Comparison of ENCODE assay signal across 17 cellular contexts in genomic region chr2:237390235-237390634, GRCh38. TPM values are rescaled to one million over a fixed set of nuclear protein-coding genes. Genes with fewer than 3 reads are reported as not detected.
DNase-seq lines count a peak whose midpoint lies in the region; ATAC-seq and TF ChIP-seq lines count a peak whose summit lies in the region.
"Had no signal": no experiment of that assay in that cellular context is flagged by ENCODE, and none has a peak within 500 bp of the region (broad histone marks: within the 10 kb centered on the region; RNA-seq: fewer than 3 reads in every experiment).

No MANE protein-coding gene starts in this region.

- H3K4me3 ChIP-seq in SK-N-SH (ENCODE audit: low read depth in 2 of 2, low read length in 1 of 2) (no peak overlapping the region), fibroblast of lung (replicated peaks in 1 of 4; ENCODE audit: control extremely low read depth in 1 of 4, insufficient read depth in 1 of 4, low read depth in 3 of 4, low read length in 4 of 4) (no peak overlapping the region), uterus (no peak overlapping the region)
- H3K4me3 ChIP-seq in effector memory CD4-positive, alpha-beta T cell (ENCODE audit: insufficient read depth, low read depth, low read length, poor library complexity, severe bottlenecking): no peak overlapping the region

- H3K9me2 ChIP-seq in SK-N-SH: no peaks in the 10 kb centered on the region

- CTCF ChIA-PET in SK-N-SH (lab: Yijun Ruan, JAX): interaction anchor here (1.0 to 1.9 kb wide), 3 partner anchors 13 to 32 kb away, joined by 4 to 8 read pairs (median 4); no protein-coding TSS in a partner anchor

- no peak for TF ChIP-seq POLR2A in uterus (IDR thresholded peaks at IDR 0.05)

- no peak for TF ChIP-seq RAD21 in SK-N-SH (IDR thresholded peaks at IDR 0.05; ENCODE audit: low read length)

- no peak overlapping the region for H3K4me2 ChIP-seq in SK-N-SH
- H3K4me2 ChIP-seq in fibroblast of lung (ENCODE audit: extremely low read depth, insufficient read depth, low read length): no peak overlapping the region

- H3K27ac ChIP-seq in SK-N-SH (ENCODE audit: low read depth in 2 of 2, low read length in 1 of 2) (peak overlapping the region in 1 of 2 experiments; percentile 81; a peak in 2 of 4 replicates), fibroblast of lung (ENCODE audit: insufficient read depth, low read length) (peak overlapping the region; percentile 41), uterus (peak overlapping the region; percentile 62 to 69)
- H3K27ac ChIP-seq in effector memory CD4-positive, alpha-beta T cell (ENCODE audit: insufficient read depth, low read length, poor library complexity, severe bottlenecking): no peak overlapping the region

- peaks cover 0 to 16% of the 10 kb centered on the region in 2 experiments; a peak in 2 of 4 replicates for H3K4me1 ChIP-seq in SK-N-SH (ENCODE audit: control insufficient read depth in 1 of 2, insufficient read depth in 2 of 2, low read depth in 1 of 2, low read length in 1 of 2)
- H3K4me1 ChIP-seq in fibroblast of lung (ENCODE audit: control insufficient read depth, extremely low read depth, insufficient read depth, low read length): no peaks in the 10 kb centered on the region
- peaks cover 3 to 5% of the 10 kb centered on the region in 2 donors for H3K4me1 ChIP-seq in uterus
- no peaks in the 10 kb centered on the region for H3K4me1 ChIP-seq in effector memory CD4-positive, alpha-beta T cell (ENCODE audit: control insufficient read depth, insufficient read depth, low read length, poor library complexity, severe bottlenecking)
- H3K4me1 ChIP-seq: Caco-2 had no signal

- no peak for ATAC-seq in SK-N-SH treated with all-trans-retinoic acid at 6 μM for 48 hours

- TF ChIP-seq CTCF in SK-N-SH (IDR thresholded peaks at IDR 0.05): no peak
- no peak for TF ChIP-seq CTCF in fibroblast of lung (conservative IDR thresholded peaks at IDR 0.05 in 1 of 2, IDR thresholded peaks at IDR 0.05 in 1 of 2; ENCODE audit: low read depth in 1 of 2, low read length in 2 of 2)
- TF ChIP-seq CTCF in uterus (IDR thresholded peaks at IDR 0.05): no peak

- TF ChIP-seq EP300 in SK-N-SH (IDR thresholded peaks at IDR 0.05; ENCODE audit: borderline replicate concordance in 1 of 2, low read depth in 1 of 2, low read length in 1 of 2): no peak

- H3K9me3 ChIP-seq in SK-N-SH (no peaks in the 10 kb centered on the region), fibroblast of lung (ENCODE audit: control insufficient read depth, insufficient read depth, low read depth, low read length) (no peaks in the 10 kb centered on the region), uterus (no peaks in the 10 kb centered on the region)
- H3K9me3 ChIP-seq in effector memory CD4-positive, alpha-beta T cell (ENCODE audit: control insufficient read depth, low read length): no peaks in the 10 kb centered on the region
- H3K9me3 ChIP-seq: Caco-2 had no signal

- peak; percentile 47 for DNase-seq in SK-N-SH
- DNase-seq in fibroblast of lung (ENCODE audit: low read depth in 2 of 2): no peak
- DNase-seq in putamen (ENCODE audit: low spot score): peak; percentile 34
- no peak for DNase-seq in uterus
- DNase-seq in stimulated activated CD4-positive, alpha-beta T cell treated with anti-CD3 and anti-CD28 coated beads, Interleukin-1b, Interleukin-23, amount 100 ng/mL, for 48 hours: no peak
- DNase-seq in effector memory CD4-positive, alpha-beta T cell: no peak
- DNase-seq in stimulated activated CD4-positive, alpha-beta T cell treated with anti-CD3 and anti-CD28 coated beads, Interleukin-4, amount 100 ng/mL, for 4 hours: no peak
- DNase-seq: 8988T, Caco-2, MV-4-11, NCI-H1417 treated with DMSO at 0.1 percent for 48 hours, NCI-H2029, NCI-H2227 treated with DMSO at 0.1 percent for 48 hours, NCI-H526 had no signal

- no peaks in the 10 kb centered on the region for H3K79me2 ChIP-seq in SK-N-SH (ENCODE audit: insufficient read depth)
- peaks cover 93% of the 10 kb centered on the region for H3K79me2 ChIP-seq in fibroblast of lung (ENCODE audit: control insufficient read depth, insufficient read depth, low read length)

- no peaks in the 10 kb centered on the region for H3F3A ChIP-seq in SK-N-SH (replicated peaks; ENCODE audit: insufficient read depth)

- H3K27me3 ChIP-seq in SK-N-SH (ENCODE audit: insufficient read depth): no peaks in the 10 kb centered on the region
- no peaks in the 10 kb centered on the region for H3K27me3 ChIP-seq in fibroblast of lung (ENCODE audit: control insufficient read depth, insufficient read depth, low read length)
- no peaks in the 10 kb centered on the region for H3K27me3 ChIP-seq in uterus
- H3K27me3 ChIP-seq in effector memory CD4-positive, alpha-beta T cell (replicated peaks; ENCODE audit: control insufficient read depth, insufficient read depth, low read length, poor library complexity, severe bottlenecking): no peaks in the 10 kb centered on the region

- H3K9ac ChIP-seq in SK-N-SH: no peak overlapping the region
- H3K9ac ChIP-seq in fibroblast of lung (ENCODE audit: insufficient read depth, low read length): no peak overlapping the region

- intact Hi-C loops in uterus (cut with DNase I; ENCODE audit: low total_unique reads): no loop called here

- H2AFZ ChIP-seq in SK-N-SH (ENCODE audit: low read depth): no peak overlapping the region
- H2AFZ ChIP-seq in fibroblast of lung (ENCODE audit: low read length): no peak overlapping the region

- POLR2A ChIA-PET in SK-N-SH (lab: Yijun Ruan, JAX): no interaction called here

- peaks cover 0 to 12% of the 10 kb centered on the region in 2 experiments for H3K36me3 ChIP-seq in SK-N-SH (replicated peaks in 1 of 2; ENCODE audit: control insufficient read depth in 1 of 2, insufficient read depth in 2 of 2, low read length in 1 of 2)
- peaks cover 33% of the 10 kb centered on the region for H3K36me3 ChIP-seq in fibroblast of lung (ENCODE audit: control insufficient read depth, insufficient read depth, low read length)
- no peaks in the 10 kb centered on the region for H3K36me3 ChIP-seq in uterus
- no peaks in the 10 kb centered on the region for H3K36me3 ChIP-seq in effector memory CD4-positive, alpha-beta T cell (ENCODE audit: control insufficient read depth, insufficient read depth, low read length)

- 78% methylated on average over 2 of the region's 2 CpGs for WGBS in SK-N-SH (ENCODE audit: low lambda C conversion rate)

- no peaks in the 10 kb centered on the region for H4K20me1 ChIP-seq in SK-N-SH (ENCODE audit: insufficient read depth)
- peaks cover 2% of the 10 kb centered on the region for H4K20me1 ChIP-seq in fibroblast of lung (ENCODE audit: control insufficient read depth, extremely low read depth, insufficient read depth, low read length)

TF ChIP-seq in SK-N-SH, 30 proteins besides CTCF, POLR2A, EP300 and RAD21 (continues in another document):
- no peak for TF ChIP-seq POLR2AphosphoS5 (IDR thresholded peaks at IDR 0.05; ENCODE audit: low read depth, low read length)
- TF ChIP-seq RFX5 (IDR thresholded peaks at IDR 0.05; ENCODE audit: low read length): no peak
- TF ChIP-seq JUND (IDR thresholded peaks at IDR 0.05): no peak
- no peak for TF ChIP-seq ELF1 (IDR thresholded peaks at IDR 0.05)
- no peak for TF ChIP-seq MXI1 (IDR thresholded peaks at IDR 0.05; ENCODE audit: low read depth, low read length)
- TF ChIP-seq YY1 (IDR thresholded peaks at IDR 0.05; ENCODE audit: low read depth): no peak
- no peak for TF ChIP-seq SIN3A (IDR thresholded peaks at IDR 0.05; ENCODE audit: borderline replicate concordance, low read depth, low read length)
- no peak for TF ChIP-seq PBX3 (IDR thresholded peaks at IDR 0.05)

TF ChIP-seq in SK-N-SH treated with all-trans-retinoic acid at 6 μM for 48 hours, 23 proteins besides CTCF, POLR2A, EP300 and RAD21:
- TF ChIP-seq ZNF70 (CRISPR knock-in tag; IDR thresholded peaks at IDR 0.05) (no peak), TOX (CRISPR knock-in tag; IDR thresholded peaks at IDR 0.05; ENCODE audit: borderline replicate concordance) (no peak), SNAI2 (CRISPR knock-in tag; IDR thresholded peaks at IDR 0.05) (no peak), ZFP3 (CRISPR knock-in tag; IDR thresholded peaks at IDR 0.05) (no peak)

RNA-seq across cellular contexts. Expression of gene COL6A3, which starts 23.7 kb away (rescaled TPM):
- 10.7 and 18.5 TPM in 2 replicates for polyA plus RNA-seq in SK-N-SH (2012; rRNA removed)
- 9.2 and 11.4 TPM in 2 replicates for polyA plus RNA-seq in SK-N-SH (2012; cell fraction: cytosol; rRNA removed)
- polyA plus RNA-seq in SK-N-SH (2012; cell fraction: nucleus; rRNA removed): 16.1 and 17.7 TPM in 2 replicates
- total RNA-seq in fibroblast of lung: 1,525 and 1,534 TPM in 2 replicates
- 286 and 316 TPM in 2 replicates for polyA plus RNA-seq in fibroblast of lung
- 564 and 770 TPM in 2 replicates for polyA plus RNA-seq in fibroblast of lung (2012)
- 1,049 and 1,080 TPM in 2 replicates for polyA minus RNA-seq in fibroblast of lung (ENCODE audit: low replicate concordance)
- total RNA-seq in uterus: 1,000 to 10,000 TPM in 1 of 4 donors, 100 to 1,000 TPM in 3; 164 to 1,719 (median 447) TPM
- polyA plus RNA-seq: CD14-positive monocyte, IgD-negative memory B cell had no signal

Comparison
In these comparisons a context has a peak if more than half of its experiments do, and no peak if none do; other contexts are left out.
1. DNase-seq: peak in SK-N-SH (single experiment) and putamen (single experiment); none in fibroblast of lung (0 of 2), uterus (0 of 2), stimulated activated CD4-positive, alpha-beta T cell treated with anti-CD3 and anti-CD28 coated beads, Interleukin-1b, Interleukin-23, amount 100 ng/mL, for 48 hours (single experiment), effector memory CD4-positive, alpha-beta T cell (0 of 3) and stimulated activated CD4-positive, alpha-beta T cell treated with anti-CD3 and anti-CD28 coated beads, Interleukin-4, amount 100 ng/mL, for 4 hours (0 of 2).